8 cellular contexts compared by ENCODE assay signal in genomic region chr20:3768342-3769130, GRCh38. TPM values are rescaled to one million over a fixed set of nuclear protein-coding genes. Genes with fewer than 3 reads are reported as not detected.
DNase-seq lines count a peak whose midpoint lies in the region; ATAC-seq and TF ChIP-seq lines count a peak whose summit lies in the region.

No MANE protein-coding gene starts in this region.

- no peaks in the 10 kb centered on the region for H3K27me3 Mint-ChIP-seq in activated naive CD4-positive, alpha-beta T cell treated with anti-CD3 and anti-CD28 coated beads, Interleukin-2, amount 50 U/mL, for 24 hours
- peaks cover 2% of the 10 kb centered on the region for H3K27me3 Mint-ChIP-seq in glutamatergic neuron (ENCODE audit: unreplicated experiment)

- peak; percentile 78 for TF ChIP-seq CTCF in DND-41 (IDR thresholded peaks at IDR 0.05; ENCODE audit: borderline replicate concordance, extremely low read depth, low read length, poor library complexity, severe bottlenecking)
- TF ChIP-seq CTCF in SK-N-SH (IDR thresholded peaks at IDR 0.05), result peak; percentile 58
- TF ChIP-seq CTCF in glutamatergic neuron (IDR thresholded peaks at IDR 0.05; ENCODE audit: partially characterized antibody, unreplicated experiment), result peak; percentile 54
- TF ChIP-seq CTCF in parathyroid adenoma (IDR thresholded peaks at IDR 0.05), result peak; percentile 43
- peak; percentile 35 to 38 for TF ChIP-seq CTCF in tibial artery (IDR thresholded peaks at IDR 0.05)

- peak overlapping the region; percentile 93 for H3K9ac ChIP-seq in DND-41 (ENCODE audit: low read depth, low read length)
- peak overlapping the region; percentile 91 for H3K9ac ChIP-seq in GM23248
- peak overlapping the region; percentile 97 for H3K9ac ChIP-seq in SK-N-SH
- H3K9ac ChIP-seq in parathyroid adenoma, result peak overlapping the region; percentile 21

- ATAC-seq in DND-41 (ENCODE audit: insufficient read depth, low read depth), result peak; percentile 71

- no peaks in the 10 kb centered on the region for H3K9me3 Mint-ChIP-seq in activated naive CD4-positive, alpha-beta T cell treated with anti-CD3 and anti-CD28 coated beads, Interleukin-2, amount 50 U/mL, for 24 hours
- H3K9me3 Mint-ChIP-seq in glutamatergic neuron (ENCODE audit: unreplicated experiment), result peaks cover 4% of the 10 kb centered on the region

- TF ChIP-seq EP300 in SK-N-SH (IDR thresholded peaks at IDR 0.05; ENCODE audit: borderline replicate concordance in 1 of 2, low read depth in 1 of 2, low read length in 1 of 2), result no peak

- H4K20me1 ChIP-seq in DND-41 (ENCODE audit: insufficient read depth, low read length) (peaks cover 21% of the 10 kb centered on the region; the same call in 1 of the 2 replicates), GM23248 (ENCODE audit: insufficient read depth) (no peaks in the 10 kb centered on the region), SK-N-SH (ENCODE audit: insufficient read depth) (no peaks in the 10 kb centered on the region)

- peaks cover 20% of the 10 kb centered on the region for H3K4me1 Mint-ChIP-seq in activated naive CD4-positive, alpha-beta T cell treated with anti-CD3 and anti-CD28 coated beads, Interleukin-2, amount 50 U/mL, for 24 hours
- H3K4me1 Mint-ChIP-seq in glutamatergic neuron (ENCODE audit: low read depth, unreplicated experiment), result peaks cover 24% of the 10 kb centered on the region

- peak; percentile 93 for DNase-seq in DND-41
- DNase-seq in GM23248, result peak; percentile 89
- DNase-seq in MG63, result peak; percentile 76
- peak; percentile 91 for DNase-seq in SK-N-SH
- peak; percentile 92 for DNase-seq in glutamatergic neuron
- DNase-seq in tibial artery, result peak; percentile 70 to 87

- in situ Hi-C loops in GM23248 (cut with MboI), result no loop called here

- peak overlapping the region; percentile 92 for H3K27ac ChIP-seq in DND-41 (ENCODE audit: low read length)
- peak overlapping the region; percentile 88 for H3K27ac ChIP-seq in GM23248
- H3K27ac ChIP-seq in SK-N-SH (ENCODE audit: low read depth in 2 of 2, low read length in 1 of 2), result peak overlapping the region; percentile 94 to 95
- H3K27ac ChIP-seq in parathyroid adenoma, result peak overlapping the region; percentile 81
- peak overlapping the region; percentile 93 to 96 for H3K27ac ChIP-seq in tibial artery

- peak overlapping the region; percentile 96 for H3K27ac Mint-ChIP-seq in activated naive CD4-positive, alpha-beta T cell treated with anti-CD3 and anti-CD28 coated beads, Interleukin-2, amount 50 U/mL, for 24 hours
- peak overlapping the region; percentile 95 for H3K27ac Mint-ChIP-seq in glutamatergic neuron (ENCODE audit: unreplicated experiment)

- H3K9me3 ChIP-seq in DND-41 (ENCODE audit: insufficient read depth, low read length, severe bottlenecking) (no peaks in the 10 kb centered on the region), GM23248 (ENCODE audit: low read depth) (no peaks in the 10 kb centered on the region), MG63 (no peaks in the 10 kb centered on the region), SK-N-SH (no peaks in the 10 kb centered on the region), parathyroid adenoma (ENCODE audit: control insufficient read depth, low read length) (no peaks in the 10 kb centered on the region), tibial artery (no peaks in the 10 kb centered on the region)

- no peaks in the 10 kb centered on the region for H3K27me3 ChIP-seq in DND-41 (ENCODE audit: insufficient read depth, low read length, poor library complexity)
- no peaks in the 10 kb centered on the region for H3K27me3 ChIP-seq in GM23248 (replicated peaks; ENCODE audit: insufficient read depth)
- H3K27me3 ChIP-seq in MG63, result no peaks in the 10 kb centered on the region
- no peaks in the 10 kb centered on the region for H3K27me3 ChIP-seq in SK-N-SH (ENCODE audit: insufficient read depth)
- no peaks in the 10 kb centered on the region for H3K27me3 ChIP-seq in parathyroid adenoma (ENCODE audit: control insufficient read depth, insufficient read depth, low read length)
- no peaks in the 10 kb centered on the region for H3K27me3 ChIP-seq in tibial artery

- H3K79me2 ChIP-seq in DND-41 (ENCODE audit: insufficient read depth, low read length) (peaks cover 42% of the 10 kb centered on the region), GM23248 (ENCODE audit: insufficient read depth) (peaks cover 17% of the 10 kb centered on the region), SK-N-SH (ENCODE audit: insufficient read depth) (peaks cover 11% of the 10 kb centered on the region; the same call in 1 of the 2 replicates), parathyroid adenoma (no peaks in the 10 kb centered on the region)

- H2AFZ ChIP-seq in DND-41 (ENCODE audit: low read depth, low read length) (peak overlapping the region; percentile 97), GM23248 (peak overlapping the region; percentile 89), SK-N-SH (ENCODE audit: low read depth) (peak overlapping the region; percentile 81), parathyroid adenoma (peak overlapping the region; percentile 99)

- CTCF ChIA-PET in SK-N-SH (lab: Yijun Ruan, JAX), result interaction anchor here (0.5 to 13.1 kb wide), 28 partner anchors 10 to 317 kb away, joined by 3 to 151 read pairs (median 8); partner anchors contain the start of genes AP5S1, CENPB and SPEF1

- H3K4me1 ChIP-seq in DND-41 (ENCODE audit: insufficient read depth, low read length) (peaks cover 46% of the 10 kb centered on the region), GM23248 (ENCODE audit: insufficient read depth) (peaks cover 10% of the 10 kb centered on the region; the same call in 1 of the 2 replicates), SK-N-SH (ENCODE audit: control insufficient read depth in 1 of 2, insufficient read depth in 2 of 2, low read depth in 1 of 2, low read length in 1 of 2) (peaks cover 9 to 22% of the 10 kb centered on the region in 2 experiments; a peak in 3 of 4 replicates), parathyroid adenoma (no peaks in the 10 kb centered on the region), tibial artery (peaks cover 0 to 22% (median 19%) of the 10 kb centered on the region in 4 donors)

- H3K4me2 ChIP-seq in DND-41 (ENCODE audit: insufficient read depth, low read length) (peak overlapping the region; percentile 100), GM23248 (ENCODE audit: unreplicated experiment) (peak overlapping the region; percentile 64), SK-N-SH (peak overlapping the region; percentile 95), parathyroid adenoma (ENCODE audit: low read length) (peak overlapping the region; percentile 99)

- POLR2A ChIA-PET in SK-N-SH (lab: Yijun Ruan, JAX), result interaction anchor here (1.0 to 2.7 kb wide), 9 partner anchors 9 to 52 kb away, joined by 3 to 18 read pairs (median 7); partner anchors contain the start of genes AP5S1, CDC25B, CENPB and SPEF1

- H3K36me3 ChIP-seq in DND-41 (ENCODE audit: insufficient read depth, low read length) (peaks cover 5% of the 10 kb centered on the region; the same call in 1 of the 2 replicates), GM23248 (ENCODE audit: low read depth) (no peaks in the 10 kb centered on the region), MG63 (no peaks in the 10 kb centered on the region), SK-N-SH (replicated peaks in 1 of 2; ENCODE audit: control insufficient read depth in 1 of 2, insufficient read depth in 2 of 2, low read length in 1 of 2) (no peaks in the 10 kb centered on the region), parathyroid adenoma (ENCODE audit: control insufficient read depth, insufficient read depth, low read length) (no peaks in the 10 kb centered on the region), tibial artery (no peaks in the 10 kb centered on the region)

- H3K4me3 Mint-ChIP-seq in activated naive CD4-positive, alpha-beta T cell treated with anti-CD3 and anti-CD28 coated beads, Interleukin-2, amount 50 U/mL, for 24 hours, result peak overlapping the region; percentile 92
- H3K4me3 Mint-ChIP-seq in glutamatergic neuron (ENCODE audit: unreplicated experiment), result peak overlapping the region; percentile 88

- peak; percentile 61 for TF ChIP-seq RAD21 in SK-N-SH (IDR thresholded peaks at IDR 0.05; ENCODE audit: low read length)

- H3K9me2 ChIP-seq in GM23248 (ENCODE audit: insufficient read depth) (no peaks in the 10 kb centered on the region), SK-N-SH (no peaks in the 10 kb centered on the region)

- H3K4me3 ChIP-seq in DND-41 (ENCODE audit: low read depth in 1 of 2, low read length in 2 of 2), result peak overlapping the region; percentile 63 to 92
- H3K4me3 ChIP-seq in GM23248, result peak overlapping the region; percentile 82
- H3K4me3 ChIP-seq in MG63, result peak overlapping the region; percentile 77
- peak overlapping the region; percentile 83 to 93 for H3K4me3 ChIP-seq in SK-N-SH (ENCODE audit: low read depth in 2 of 2, low read length in 1 of 2)
- H3K4me3 ChIP-seq in parathyroid adenoma (ENCODE audit: low read depth, low read length), result peak overlapping the region; percentile 98
- H3K4me3 ChIP-seq in tibial artery, result peak overlapping the region; percentile 74 to 81

- H3K36me3 Mint-ChIP-seq in activated naive CD4-positive, alpha-beta T cell treated with anti-CD3 and anti-CD28 coated beads, Interleukin-2, amount 50 U/mL, for 24 hours, result no peaks in the 10 kb centered on the region
- H3K36me3 Mint-ChIP-seq in glutamatergic neuron (ENCODE audit: unreplicated experiment), result no peaks in the 10 kb centered on the region

- 0 to 1% methylated on average over 37 to 51 of the region's 51 CpGs for WGBS in GM23248 (ENCODE audit: low coverage in 1 of 2, low lambda C conversion rate in 2 of 2, missing lambda C conversion rate in 2 of 2), 2 experiments
- WGBS in SK-N-SH (ENCODE audit: low lambda C conversion rate), result under 1% methylated on average over 26 of the region's 51 CpGs

- intact Hi-C loops in tibial artery (cut with DNase I; ENCODE audit: low total_unique reads), result no loop called here

- peaks cover 8% of the 10 kb centered on the region; the same call in 1 of the 2 replicates for H3F3A ChIP-seq in GM23248 (ENCODE audit: insufficient read depth)
- peaks cover 17% of the 10 kb centered on the region for H3F3A ChIP-seq in SK-N-SH (replicated peaks; ENCODE audit: insufficient read depth)

RNA-seq across cellular contexts. Expression of gene ADISSP, which starts 1.0 kb away (rescaled TPM):
- 44.9 and 49.1 TPM in 2 replicates for total RNA-seq in GM23248 (2014; rRNA removed; shearing (Covaris generic))
- polyA plus RNA-seq in GM23248 (2016; fragmentation: Nextera tagmentation; extraction: Ambion mirVana) (62.6 and 65.4 TPM in 2 replicates), SK-N-SH (2012; rRNA removed) (59.9 and 73.9 TPM in 2 replicates)
- 42.8 and 66.6 TPM in 2 replicates for total RNA-seq in MG63 (2014; rRNA removed; shearing (Covaris generic); ENCODE audit: low replicate concordance)
- 31.6 and 54.9 TPM in 2 replicates for polyA plus RNA-seq in SK-N-SH (2012; cell fraction: cytosol; rRNA removed)
- polyA plus RNA-seq in SK-N-SH (2012; cell fraction: nucleus; rRNA removed), result 36.1 and 49.8 TPM in 2 replicates
- 54.6 TPM for total RNA-seq in glutamatergic neuron (ENCODE audit: unreplicated experiment)

RNA-seq across cellular contexts. Expression of gene SPEF1, which starts 12.7 kb away (rescaled TPM):
- total RNA-seq in GM23248 (2014; rRNA removed; shearing (Covaris generic)), result not detected in 2 replicates
- polyA plus RNA-seq in GM23248 (2016; fragmentation: Nextera tagmentation; extraction: Ambion mirVana) (0.11 TPM in 1 of 2 replicates, not detected in the other), SK-N-SH (2012; rRNA removed) (1.6 and 1.8 TPM in 2 replicates)
- total RNA-seq in MG63 (2014; rRNA removed; shearing (Covaris generic); ENCODE audit: low replicate concordance), result 0.95 TPM in 1 of 2 replicates, not detected in the other
- polyA plus RNA-seq in SK-N-SH (2012; cell fraction: cytosol; rRNA removed), result 1.1 and 1.4 TPM in 2 replicates
- polyA plus RNA-seq in SK-N-SH (2012; cell fraction: nucleus; rRNA removed), result 4.5 and 5.8 TPM in 2 replicates
- 0.22 TPM for total RNA-seq in glutamatergic neuron (ENCODE audit: unreplicated experiment)

RNA-seq across cellular contexts. Expression of gene CENPB, which starts 18.0 kb away (rescaled TPM):
- total RNA-seq in GM23248 (2014; rRNA removed; shearing (Covaris generic)), result 134 and 153 TPM in 2 replicates
- polyA plus RNA-seq in GM23248 (2016; fragmentation: Nextera tagmentation; extraction: Ambion mirVana) (4.5 and 4.6 TPM in 2 replicates), SK-N-SH (2012; rRNA removed) (37.6 and 41.2 TPM in 2 replicates)
- 50.0 and 81.5 TPM in 2 replicates for total RNA-seq in MG63 (2014; rRNA removed; shearing (Covaris generic); ENCODE audit: low replicate concordance)
- polyA plus RNA-seq in SK-N-SH (2012; cell fraction: cytosol; rRNA removed), result 29.8 and 39.9 TPM in 2 replicates
- polyA plus RNA-seq in SK-N-SH (2012; cell fraction: nucleus; rRNA removed), result 26.3 and 35.2 TPM in 2 replicates
- 47.1 TPM for total RNA-seq in glutamatergic neuron (ENCODE audit: unreplicated experiment)

RNA-seq across cellular contexts. Expression of gene CDC25B, which starts 27.6 kb away (rescaled TPM):
- 20.1 and 22.9 TPM in 2 replicates for total RNA-seq in GM23248 (2014; rRNA removed; shearing (Covaris generic))
- 16.3 and 18.2 TPM in 2 replicates for polyA plus RNA-seq in GM23248 (2016; fragmentation: Nextera tagmentation; extraction: Ambion mirVana)
- total RNA-seq in MG63 (2014; rRNA removed; shearing (Covaris generic); ENCODE audit: low replicate concordance), result 13.9 and 16.0 TPM in 2 replicates
- polyA plus RNA-seq in SK-N-SH (2012; rRNA removed), result 41.5 and 56.5 TPM in 2 replicates
- 26.5 and 35.3 TPM in 2 replicates for polyA plus RNA-seq in SK-N-SH (2012; cell fraction: cytosol; rRNA removed)
- polyA plus RNA-seq in SK-N-SH (2012; cell fraction: nucleus; rRNA removed), result 173 and 208 TPM in 2 replicates
- 27.6 TPM for total RNA-seq in glutamatergic neuron (ENCODE audit: unreplicated experiment)

RNA-seq across cellular contexts. Expression of gene HSPA12B, which starts 36.1 kb away (rescaled TPM):
- not detected in 2 replicates for total RNA-seq in GM23248 (2014; rRNA removed; shearing (Covaris generic))
- 0.06 and 0.11 TPM in 2 replicates for polyA plus RNA-seq in GM23248 (2016; fragmentation: Nextera tagmentation; extraction: Ambion mirVana)
- total RNA-seq in MG63 (2014; rRNA removed; shearing (Covaris generic); ENCODE audit: low replicate concordance), result 0.03 TPM in 1 of 2 replicates, not detected in the other
- 0.24 and 0.46 TPM in 2 replicates for polyA plus RNA-seq in SK-N-SH (2012; rRNA removed)
- 0.17 and 0.22 TPM in 2 replicates for polyA plus RNA-seq in SK-N-SH (2012; cell fraction: cytosol; rRNA removed)
- polyA plus RNA-seq in SK-N-SH (2012; cell fraction: nucleus; rRNA removed), result 0.44 and 0.52 TPM in 2 replicates
- total RNA-seq in glutamatergic neuron (ENCODE audit: unreplicated experiment), result 0.44 TPM

Comparison
In these comparisons a context has a peak if more than half of its experiments do, and no peak if none do; other contexts are left out.
1. Peak in every context shown above with its lines: DNase-seq, ATAC-seq, H3K4me3 ChIP-seq and H3K27ac ChIP-seq.
2. H3K9ac ChIP-seq: peak in every context shown above with its lines; median percentile 97 in SK-N-SH; 93 in DND-41; 91 in GM23248; 21 in parathyroid adenoma.